ENCODE assay signal across 11 cellular contexts in genomic region chr1:56967900-56968832, GRCh38. TPM values are rescaled to one million over a fixed set of nuclear protein-coding genes. Genes with fewer than 3 reads are reported as not detected.
A peak's percentile ranks its signal among the peaks of the same experiment; 100 is the strongest.
DNase-seq lines count a peak whose midpoint lies in the region; ATAC-seq and TF ChIP-seq lines count a peak whose summit lies in the region.
"Had no signal": no experiment of that assay in that cellular context is flagged by ENCODE, and none has a peak within 500 bp of the region (broad histone marks: within the 10 kb centered on the region; RNA-seq: fewer than 3 reads in every experiment).

No MANE protein-coding gene starts in this region.

- H3K27ac ChIP-seq in right atrium auricular region (no peak overlapping the region), foreskin keratinocyte (no peak overlapping the region), thoracic aorta (no peak overlapping the region)
- H3K27ac ChIP-seq: ascending aorta had no signal

- POLR2A ChIA-PET in naive thymus-derived CD8-positive, alpha-beta T cell (lab: Charles Lee) = no interaction called here

- H3K27ac Mint-ChIP-seq in naive thymus-derived CD8-positive, alpha-beta T cell = no peak overlapping the region
- H3K27ac Mint-ChIP-seq: naive thymus-derived CD4-positive, alpha-beta T cell; T-helper 1 cell treated with Interleukin-12 subunit alpha and Interleukin-12 subunit beta and Interleukin-4 antibody, amounts not matched to agents 30 μg/mL and 1 μg/mL, for 36 hours had no signal

- H3K27me3 ChIP-seq in right atrium auricular region = no peaks in the 10 kb centered on the region
- H3K27me3 ChIP-seq in foreskin keratinocyte = no peaks in the 10 kb centered on the region
- H3K27me3 ChIP-seq in thoracic aorta (replicated peaks; ENCODE audit: insufficient read depth) = no peaks in the 10 kb centered on the region
- H3K27me3 ChIP-seq: ascending aorta had no signal

- TF ChIP-seq CTCF in right atrium auricular region (IDR thresholded peaks at IDR 0.05) (peak in 1 of 2 donors; percentile 52), foreskin keratinocyte (conservative IDR thresholded peaks at IDR 0.05) (peak; percentile 59), thoracic aorta (IDR thresholded peaks at IDR 0.05) (peak; percentile 15)

- intact Hi-C loops in Right ventricle myocardium superior (cut with DNase I) = no loop called here

- DNase-seq in Right ventricle myocardium superior = peak; percentile 46
- no peak for DNase-seq in right atrium auricular region (ENCODE audit: low spot score)
- peak; percentile 9 for DNase-seq in OCI-M1 (lab: John Stamatoyannopoulos, UW)
- no peak for DNase-seq in foreskin keratinocyte
- DNase-seq in thoracic aorta (ENCODE audit: low spot score) = no peak
- DNase-seq in T-helper 9 cell = no peak
- no peak for DNase-seq in naive thymus-derived CD8-positive, alpha-beta T cell
- DNase-seq in activated CD8-positive, alpha-beta memory T cell treated with anti-CD3 and anti-CD28 coated beads, Interleukin-2, amount 50 U/mL, for 4 hours = no peak
- DNase-seq: naive thymus-derived CD4-positive, alpha-beta T cell had no signal

- peaks cover 0 to 9% (median 0%) of the 10 kb centered on the region in 9 donors for H3K9me3 Mint-ChIP-seq in naive thymus-derived CD8-positive, alpha-beta T cell
- H3K9me3 Mint-ChIP-seq: T-helper 1 cell treated with Interleukin-12 subunit alpha and Interleukin-12 subunit beta and Interleukin-4 antibody, amounts not matched to agents 30 μg/mL and 1 μg/mL, for 36 hours had no signal

- H3K4me3 Mint-ChIP-seq in naive thymus-derived CD8-positive, alpha-beta T cell = no peak overlapping the region
- H3K4me3 Mint-ChIP-seq: naive thymus-derived CD4-positive, alpha-beta T cell; T-helper 1 cell treated with Interleukin-12 subunit alpha and Interleukin-12 subunit beta and Interleukin-4 antibody, amounts not matched to agents 30 μg/mL and 1 μg/mL, for 36 hours had no signal

- peaks cover 1 to 21% (median 9%) of the 10 kb centered on the region in 5 donors for H3K27me3 Mint-ChIP-seq in naive thymus-derived CD8-positive, alpha-beta T cell

- H3K4me1 ChIP-seq in right atrium auricular region = no peaks in the 10 kb centered on the region
- no peaks in the 10 kb centered on the region for H3K4me1 ChIP-seq in foreskin keratinocyte
- no peaks in the 10 kb centered on the region for H3K4me1 ChIP-seq in thoracic aorta (ENCODE audit: control insufficient read depth in 1 of 2, low read depth in 2 of 2)
- H3K4me1 ChIP-seq: ascending aorta had no signal

- no peak for ATAC-seq in Right ventricle myocardium superior (ENCODE audit: poor library complexity)
- ATAC-seq in foreskin keratinocyte = peak; percentile 47
- no peak for ATAC-seq in thoracic aorta (ENCODE audit: insufficient number of reproducible peaks, low FRiP score, low read depth)
- ATAC-seq in naive thymus-derived CD8-positive, alpha-beta T cell = no peak
- ATAC-seq: naive thymus-derived CD4-positive, alpha-beta T cell had no signal

- H3K4me1 Mint-ChIP-seq in naive thymus-derived CD8-positive, alpha-beta T cell = no peaks in the 10 kb centered on the region
- H3K4me1 Mint-ChIP-seq: naive thymus-derived CD4-positive, alpha-beta T cell had no signal

- H3K4me3 ChIP-seq in right atrium auricular region (no peak overlapping the region), thoracic aorta (no peak overlapping the region)
- H3K4me3 ChIP-seq: ascending aorta had no signal

- H3K36me3 Mint-ChIP-seq in naive thymus-derived CD8-positive, alpha-beta T cell = no peaks in the 10 kb centered on the region
- H3K36me3 Mint-ChIP-seq: naive thymus-derived CD4-positive, alpha-beta T cell had no signal

- H3K36me3 ChIP-seq in right atrium auricular region (no peaks in the 10 kb centered on the region), thoracic aorta (no peaks in the 10 kb centered on the region)
- H3K36me3 ChIP-seq: ascending aorta had no signal

- H3K9me3 ChIP-seq in right atrium auricular region (no peaks in the 10 kb centered on the region), thoracic aorta (no peaks in the 10 kb centered on the region)
- H3K9me3 ChIP-seq: ascending aorta had no signal

RNA-seq across cellular contexts. Expression of gene C8B, which starts 2.4 kb away (rescaled TPM):
- not detected for total RNA-seq in Right ventricle myocardium superior
- not detected for total RNA-seq in right atrium auricular region
- not detected in 2 replicates for total RNA-seq in foreskin keratinocyte
- polyA plus RNA-seq in foreskin keratinocyte = not detected in 2 replicates
- not detected for total RNA-seq in thoracic aorta
- not detected for total RNA-seq in naive thymus-derived CD8-positive, alpha-beta T cell
- polyA plus RNA-seq in naive thymus-derived CD8-positive, alpha-beta T cell = not detected
- total RNA-seq: naive thymus-derived CD4-positive, alpha-beta T cell had no signal
- polyA plus RNA-seq: naive thymus-derived CD4-positive, alpha-beta T cell had no signal

Comparison
In these comparisons a context has a peak if more than half of its experiments do, and no peak if none do; other contexts are left out.
1. DNase-seq: peak in Right ventricle myocardium superior (single experiment) and OCI-M1 (single experiment); none in right atrium auricular region (single experiment), foreskin keratinocyte (0 of 2), thoracic aorta (single experiment), T-helper 9 cell (single experiment), naive thymus-derived CD8-positive, alpha-beta T cell (0 of 10) and activated CD8-positive, alpha-beta memory T cell treated with anti-CD3 and anti-CD28 coated beads, Interleukin-2, amount 50 U/mL, for 4 hours (single experiment).